In genomic region chr14:35688427-35688826, GRCh38 we compare ENCODE assay signal across 20 cellular contexts.
DNase-seq lines count a peak whose midpoint lies in the region; ATAC-seq, FAIRE-seq and TF ChIP-seq lines count a peak whose summit lies in the region.
"Had no signal": no experiment of that assay in that cellular context is flagged by ENCODE, and none has a peak within 500 bp of the region (broad histone marks: within the 10 kb centered on the region; RNA-seq: fewer than 3 reads in every experiment).

No MANE protein-coding gene starts in this region.

- intact Hi-C loops in HepG2 (cut with micrococcal nuclease; ENCODE audit: unreplicated experiment) (loop anchor here (5.0 kb wide), 1 partner anchor 156 kb away; the partner anchor contains the start of gene INSM2), right lobe of liver (cut with DNase I) (no loop called here), lower leg skin (cut with DNase I; ENCODE audit: low total_unique reads) (no loop called here)

- peak; percentile 8; the same call in 1 of the 2 replicates for TF ChIP-seq CTCF in HepG2 (CRISPR knock-in tag; IDR thresholded peaks at IDR 0.05)
- TF ChIP-seq CTCF in right lobe of liver (IDR thresholded peaks at IDR 0.05), result no peak
- TF ChIP-seq CTCF in OCI-LY3 (IDR thresholded peaks at IDR 0.05; ENCODE audit: low read depth, low read length), result no peak
- no peak for TF ChIP-seq CTCF in lower leg skin (IDR thresholded peaks at IDR 0.05)

- no peak overlapping the region for H3K4me3 ChIP-seq in HepG2 (replicated peaks in 1 of 3; ENCODE audit: insufficient read depth in 1 of 3, low read depth in 2 of 3, low read length in 3 of 3)
- no peak overlapping the region for H3K4me3 ChIP-seq in right lobe of liver
- no peak overlapping the region for H3K4me3 ChIP-seq in OCI-LY3 (ENCODE audit: low read length)
- no peak overlapping the region for H3K4me3 ChIP-seq in trophoblast cell (ENCODE audit: low read depth, low read length)
- H3K4me3 ChIP-seq in lower leg skin (ENCODE audit: low read depth, poor library complexity, severe bottlenecking), result no peak overlapping the region
- H3K4me3 ChIP-seq: MG63, Peyer's patch had no signal

- no peak for TF ChIP-seq EP300 in HepG2 (IDR thresholded peaks at IDR 0.05; ENCODE audit: low read depth in 2 of 2, low read length in 2 of 2)
- no peak for TF ChIP-seq EP300 in HepG2 (CRISPR knock-in tag; IDR thresholded peaks at IDR 0.05; ENCODE audit: borderline replicate concordance)

- in situ Hi-C loops in HepG2 (cut with HindIII; ENCODE audit: extremely low pct_ligation_motif_present, low pct_unique_long_range_greater_than_20kb), result loop anchor here (5.0 kb wide), 1 partner anchor 256 kb away; no protein-coding TSS in a partner anchor

- DNase-seq in HepG2 (ENCODE audit: low spot score), result no peak
- DNase-seq in right lobe of liver, result no peak
- DNase-seq in trophoblast cell, result peak; percentile 28 to 62
- DNase-seq in amygdala (lab: John Stamatoyannopoulos, UW), result no peak
- DNase-seq in lower leg skin (ENCODE audit: low spot score in 2 of 2), result no peak
- DNase-seq in DMS 273 treated with DMSO at 0.1 percent for 48 hours (lab: John Stamatoyannopoulos, UW), result no peak
- DNase-seq: DMS79, MG63, NCI-H1092, NCI-H2107, NCI-H2227 treated with DMSO at 0.1 percent for 48 hours, NCI-H524, Peyer's patch, Right ventricle myocardium superior, SK-N-SH, T-cell had no signal

- H2BK5ac ChIP-seq in trophoblast cell (ENCODE audit: low read depth, low read length, poor library complexity), result no peak overlapping the region

- no peaks in the 10 kb centered on the region for H3K9me3 ChIP-seq in HepG2 (ENCODE audit: low read length)
- no peaks in the 10 kb centered on the region for H3K9me3 ChIP-seq in right lobe of liver
- no peaks in the 10 kb centered on the region for H3K9me3 ChIP-seq in OCI-LY3 (ENCODE audit: insufficient read depth, low read length)
- H3K9me3 ChIP-seq in trophoblast cell (ENCODE audit: insufficient read depth, low read depth, low read length), result no peaks in the 10 kb centered on the region
- H3K9me3 ChIP-seq: MG63, Peyer's patch, SK-N-SH had no signal

- H2AK5ac ChIP-seq in trophoblast cell (ENCODE audit: low read length), result no peak overlapping the region

- no peak overlapping the region for H3K27ac ChIP-seq in HepG2 (ENCODE audit: extremely low read length, insufficient read depth, low read length)
- no peak overlapping the region for H3K27ac ChIP-seq in right lobe of liver
- no peak overlapping the region; the same call in 1 of the 2 replicates for H3K27ac ChIP-seq in OCI-LY3 (ENCODE audit: low read length)
- H3K27ac ChIP-seq in trophoblast cell (ENCODE audit: low read depth, low read length), result no peak overlapping the region
- H3K27ac ChIP-seq: KMS-11, Peyer's patch had no signal

- 95% methylated on average over 5 of the region's 5 CpGs for WGBS in HepG2 (ENCODE audit: low lambda C conversion rate)
- WGBS in right lobe of liver (ENCODE audit: insufficient coverage, low coverage, low lambda C conversion rate, missing lambda C conversion rate), result 91% methylated on average over 4 of the region's 5 CpGs
- no CpG with 5 or more reads among the region's 5 CpGs for whole genome bisulfite sequencing in trophoblast cell (ENCODE audit: extremely low coverage, insufficient coverage, insufficient read length)
- 93 to 97% methylated on average over 5 of the region's 5 CpGs for WGBS in lower leg skin, 2 donors

- H2BK120ac ChIP-seq in trophoblast cell (ENCODE audit: insufficient read depth, low read length, poor library complexity), result no peak overlapping the region

- H3K27me3 ChIP-seq in HepG2 (ENCODE audit: control insufficient read depth in 1 of 2, insufficient read depth in 2 of 2, low read length in 2 of 2) (no peaks in the 10 kb centered on the region), right lobe of liver (no peaks in the 10 kb centered on the region), OCI-LY3 (ENCODE audit: low read depth, low read length) (no peaks in the 10 kb centered on the region), trophoblast cell (ENCODE audit: insufficient read depth, low read length) (no peaks in the 10 kb centered on the region)
- H3K27me3 ChIP-seq: MG63, Peyer's patch had no signal

- no peak for FAIRE-seq in HepG2 (lab: Jason Lieb, UNC)
- FAIRE-seq: H54 had no signal

- H3K9ac ChIP-seq in HepG2 (ENCODE audit: insufficient read depth, low read depth, low read length), result no peak overlapping the region
- H3K9ac ChIP-seq in OCI-LY3 (ENCODE audit: low read length), result no peak overlapping the region
- no peak overlapping the region for H3K9ac ChIP-seq in trophoblast cell (ENCODE audit: low read length)
- H3K9ac ChIP-seq: KMS-11, SK-N-SH had no signal

- H3K4me1 ChIP-seq in HepG2 (ENCODE audit: insufficient read depth, low read length), result no peaks in the 10 kb centered on the region
- H3K4me1 ChIP-seq in right lobe of liver, result no peaks in the 10 kb centered on the region
- peaks cover 44% of the 10 kb centered on the region for H3K4me1 ChIP-seq in OCI-LY3 (ENCODE audit: low read length)
- H3K4me1 ChIP-seq in trophoblast cell (ENCODE audit: control insufficient read depth in 1 of 2, insufficient read depth in 2 of 2, low read length in 2 of 2), result no peaks in the 10 kb centered on the region
- H3K4me1 ChIP-seq: Peyer's patch had no signal

- H4K91ac ChIP-seq in trophoblast cell (ENCODE audit: low read depth, low read length), result no peak overlapping the region

- H3K79me2 ChIP-seq in HepG2 (ENCODE audit: insufficient read depth, low read length), result no peaks in the 10 kb centered on the region
- no peaks in the 10 kb centered on the region for H3K79me2 ChIP-seq in OCI-LY3 (ENCODE audit: low read length)
- H3K79me2 ChIP-seq in trophoblast cell (ENCODE audit: control insufficient read depth, insufficient read depth, low read length, poor library complexity), result no peaks in the 10 kb centered on the region

- no peak overlapping the region for H4K12ac ChIP-seq in trophoblast cell (ENCODE audit: low read depth, low read length)

- H3K14ac ChIP-seq in trophoblast cell (ENCODE audit: low read length), result no peak overlapping the region

- H3K4me2 ChIP-seq in HepG2 (ENCODE audit: low read depth, low read length) (no peak overlapping the region), OCI-LY3 (ENCODE audit: low read length) (peak overlapping the region; percentile 57; the same call in 1 of the 2 replicates), trophoblast cell (ENCODE audit: low read length) (no peak overlapping the region)
- H3K4me2 ChIP-seq: KMS-11, SK-N-SH had no signal

- no peak for TF ChIP-seq POLR2A in HepG2 (IDR thresholded peaks at IDR 0.05; ENCODE audit: insufficient read depth in 1 of 2, low read depth in 2 of 2, low read length in 2 of 2)
- no peak for TF ChIP-seq POLR2A in right lobe of liver (IDR thresholded peaks at IDR 0.05)
- TF ChIP-seq POLR2A in lower leg skin (IDR thresholded peaks at IDR 0.05), result no peak

- no peaks in the 10 kb centered on the region for H4K20me1 ChIP-seq in HepG2 (ENCODE audit: insufficient read depth, low read length)
- H4K20me1 ChIP-seq in OCI-LY3 (ENCODE audit: insufficient read depth, low read length), result no peaks in the 10 kb centered on the region

- no peak overlapping the region for H3K18ac ChIP-seq in trophoblast cell (ENCODE audit: low read length)

- ATAC-seq in HepG2, result peak; percentile 70
- ATAC-seq in right lobe of liver, result no peak
- peak; percentile 2 for ATAC-seq in GM18868 (IDR thresholded peaks at IDR 0.05; ENCODE audit: unreplicated experiment)

- no peak overlapping the region for H3K4ac ChIP-seq in trophoblast cell (ENCODE audit: low read depth, low read length)

- CTCF ChIA-PET in HepG2 (lab: Yijun Ruan, JAX; ENCODE audit: low intra/inter-chr PET ratio, low total read pairs), result interaction anchor here (2.7 kb wide), 1 partner anchor 250 kb away, joined by 14 read pairs; no protein-coding TSS in a partner anchor

- peaks cover 23 to 43% of the 10 kb centered on the region in 2 experiments for H3K36me3 ChIP-seq in HepG2 (replicated peaks in 1 of 2; ENCODE audit: control insufficient read depth in 1 of 2, insufficient read depth in 2 of 2, low read length in 2 of 2)
- H3K36me3 ChIP-seq in right lobe of liver, result peaks cover 0 to 19% (median 6%) of the 10 kb centered on the region in 4 donors
- peaks cover 3% of the 10 kb centered on the region for H3K36me3 ChIP-seq in OCI-LY3 (replicated peaks; ENCODE audit: low read depth, low read length)
- no peaks in the 10 kb centered on the region for H3K36me3 ChIP-seq in trophoblast cell (ENCODE audit: control insufficient read depth in 1 of 2, insufficient read depth in 2 of 2, low read length in 2 of 2)
- H3K36me3 ChIP-seq: MG63 had no signal

- no peak overlapping the region for H4K8ac ChIP-seq in trophoblast cell (ENCODE audit: low read depth, low read length)

- no peak overlapping the region for H2BK12ac ChIP-seq in trophoblast cell (ENCODE audit: low read length)

- no peak overlapping the region for H2AFZ ChIP-seq in HepG2 (ENCODE audit: low read length)
- no peak overlapping the region for H2AFZ ChIP-seq in OCI-LY3 (ENCODE audit: low read depth, low read length)
- no peak overlapping the region for H2AFZ ChIP-seq in trophoblast cell (ENCODE audit: insufficient read depth, low read length, poor library complexity)

- POLR2A ChIA-PET in HepG2 (lab: Yijun Ruan, JAX), result no interaction called here

- TF ChIP-seq RAD21 in HepG2 (CRISPR knock-in tag; IDR thresholded peaks at IDR 0.05), result no peak

- no TSS peak for BruUV-seq in HepG2 (replicated peaks; lab: Mats Ljungman, UMichigan)

- H3K23ac ChIP-seq in trophoblast cell (ENCODE audit: low read length), result no peak overlapping the region

- no peaks in the 10 kb centered on the region for H3K79me1 ChIP-seq in trophoblast cell (ENCODE audit: low read length)

TF ChIP-seq in HepG2, 621 proteins besides CTCF, POLR2A, EP300 and RAD21:
- no peak for TF ChIP-seq ZMAT3 (CRISPR knock-in tag; conservative IDR thresholded peaks at IDR 0.05)
- TF ChIP-seq RBM22 (optimal IDR thresholded peaks at IDR 0.05; ENCODE audit: low read length), result peak; percentile 91
- TF ChIP-seq CHD2 (IDR thresholded peaks at IDR 0.05; ENCODE audit: low read depth, low read length), result no peak
- TF ChIP-seq ZMYM3 (CRISPR knock-in tag; IDR thresholded peaks at IDR 0.05), result no peak
- TF ChIP-seq MAFK (conservative IDR thresholded peaks at IDR 0.05 in 1 of 2, IDR thresholded peaks at IDR 0.05 in 1 of 2; ENCODE audit: low read length in 2 of 2), result no peak
- TF ChIP-seq HIVEP1 (CRISPR knock-in tag; IDR thresholded peaks at IDR 0.05), result no peak

Comparison
In these comparisons a context has a peak if more than half of its experiments do, and no peak if none do; other contexts are left out.
1. ATAC-seq: peak in HepG2 (single experiment) and GM18868 (single experiment); none in right lobe of liver (0 of 4).
2. DNase-seq: peak in trophoblast cell (2 of 2); none in HepG2 (single experiment), right lobe of liver (0 of 3), amygdala (0 of 56), lower leg skin (0 of 2) and DMS 273 treated with DMSO at 0.1 percent for 48 hours (single experiment).